ENCODE assay signal across 39 cellular contexts in the genomic region with DNA sequence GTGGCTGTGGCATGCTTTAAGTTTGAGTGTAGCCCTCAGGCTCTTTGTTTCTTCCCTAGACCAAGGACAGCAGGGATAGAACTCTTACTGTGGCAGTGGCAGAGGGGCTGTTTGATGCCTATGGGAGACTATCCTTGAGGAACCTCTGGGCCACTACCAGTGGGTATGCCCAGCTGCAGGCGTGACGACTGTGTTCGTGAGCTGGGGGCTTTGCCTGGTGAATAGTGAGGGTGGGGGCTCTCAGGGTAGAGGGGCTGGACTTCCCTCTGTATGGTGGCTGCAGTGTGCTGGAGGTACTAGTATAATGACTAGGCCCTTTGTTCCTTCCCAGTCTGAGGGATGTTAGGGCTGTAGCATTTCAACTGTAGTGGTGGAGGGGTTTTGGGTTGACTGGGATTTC.
"Had no signal": no experiment of that assay in that cellular context is flagged by ENCODE, and none has a peak within 500 bp of the region (broad histone marks: within the 10 kb centered on the region; RNA-seq: fewer than 3 reads in every experiment).

No MANE protein-coding gene starts in this region.

- H3K27me3 ChIP-seq: adrenal gland, ascending aorta, body of pancreas, brain microvascular endothelial cell, breast epithelium, cardiac muscle cell had no signal

- H3K4me1 ChIP-seq: adrenal gland, ascending aorta, body of pancreas, breast epithelium had no signal

- H3K27ac Mint-ChIP-seq: activated naive CD4-positive, alpha-beta T cell treated with anti-CD3 and anti-CD28 coated beads for 36 hours; activated naive CD4-positive, alpha-beta T cell treated with anti-CD3 and anti-CD28 coated beads, Interleukin-2, amount 10 ng/mL, durations not matched to agents 7 days and 5 days; activated naive CD4-positive, alpha-beta T cell treated with anti-CD3 and anti-CD28 coated beads, Interleukin-2, amount 50 U/mL, for 24 hours; activated naive CD4-positive, alpha-beta T cell treated with anti-CD3 and anti-CD28 coated beads, Interleukin-2, amount 50 U/mL, for 72 hours; activated naive CD8-positive, alpha-beta T cell; activated naive CD8-positive, alpha-beta T cell treated with anti-CD3 and anti-CD28 coated beads for 36 hours; activated naive CD8-positive, alpha-beta T cell treated with anti-CD3 and anti-CD28 coated beads, Interleukin-2, amount 10 ng/mL, durations not matched to agents 7 days and 5 days; activated naive CD8-positive, alpha-beta T cell treated with anti-CD3 and anti-CD28 coated beads, Interleukin-2, amount 50 U/mL, for 24 hours; activated T-cell treated with anti-CD3 and anti-CD28 coated beads, Interleukin-2, amount 50 U/mL, for 24 hours; activated T-cell treated with anti-CD3 and anti-CD28 coated beads, Interleukin-2, amount 50 U/mL, for 72 hours; activated T-helper 1 cell treated with anti-CD3 and anti-CD28 coated beads, Interleukin-12 subunit alpha, Interleukin-12 subunit beta, Interleukin-2, Interleukin-4 antibody, amounts not matched to agents 30 ng/mL and 10 ng/mL and 1 ng/mL, durations not matched to agents 14 hours and 24 hours and 36 hours; activated T-helper 17 cell treated with anti-CD3 and anti-CD28 coated beads, Interleukin-2, amount 50 U/mL, for 72 hours; activated T-helper 2 cell treated with anti-CD3 and anti-CD28 coated beads, Interferon-gamma antibody, Interleukin-2, Interleukin-4, amounts not matched to agents 10 μg/mL and 5 μg/mL and 100 μg/mL, durations not matched to agents 14 hours and 24 hours and 36 hours; brain had no signal

- H3K36me3 Mint-ChIP-seq: activated naive CD4-positive, alpha-beta T cell treated with anti-CD3 and anti-CD28 coated beads, Interleukin-2, amount 10 ng/mL, durations not matched to agents 7 days and 5 days; activated naive CD4-positive, alpha-beta T cell treated with anti-CD3 and anti-CD28 coated beads, Interleukin-2, amount 50 U/mL, for 24 hours; activated naive CD4-positive, alpha-beta T cell treated with anti-CD3 and anti-CD28 coated beads, Interleukin-2, amount 50 U/mL, for 72 hours; activated naive CD8-positive, alpha-beta T cell; activated naive CD8-positive, alpha-beta T cell treated with anti-CD3 and anti-CD28 coated beads for 36 hours; activated naive CD8-positive, alpha-beta T cell treated with anti-CD3 and anti-CD28 coated beads, Interleukin-2, amount 10 ng/mL, durations not matched to agents 7 days and 5 days; brain had no signal

- H3K27ac ChIP-seq: adrenal gland, ascending aorta, body of pancreas, brain microvascular endothelial cell, breast epithelium, cardiac muscle cell had no signal

- H3K4me1 Mint-ChIP-seq: activated naive CD4-positive, alpha-beta T cell treated with anti-CD3 and anti-CD28 coated beads, Interleukin-2, amount 10 ng/mL, durations not matched to agents 7 days and 5 days; activated naive CD4-positive, alpha-beta T cell treated with anti-CD3 and anti-CD28 coated beads, Interleukin-2, amount 50 U/mL, for 24 hours; activated naive CD8-positive, alpha-beta T cell treated with anti-CD3 and anti-CD28 coated beads for 36 hours; activated naive CD8-positive, alpha-beta T cell treated with anti-CD3 and anti-CD28 coated beads, Interleukin-2, amount 10 ng/mL, durations not matched to agents 7 days and 5 days; activated naive CD8-positive, alpha-beta T cell treated with anti-CD3 and anti-CD28 coated beads, Interleukin-2, amount 50 U/mL, for 24 hours; activated T-helper 17 cell treated with anti-CD3 and anti-CD28 coated beads, Interleukin-2, amount 50 U/mL, for 72 hours; brain; central memory CD8-positive, alpha-beta T cell had no signal

- FAIRE-seq: astrocyte, bronchial epithelial cell had no signal

- H3K36me3 ChIP-seq: adrenal gland, ascending aorta, brain microvascular endothelial cell, breast epithelium, cardiac muscle cell had no signal

- ATAC-seq: activated naive CD4-positive, alpha-beta T cell treated with anti-CD3 and anti-CD28 coated beads, Interleukin-2, amount 50 U/mL, for 72 hours; activated naive CD8-positive, alpha-beta T cell treated with anti-CD3 and anti-CD28 coated beads, Interleukin-2, amount 50 U/mL, for 24 hours; activated T-cell treated with anti-CD3 and anti-CD28 coated beads, Interleukin-2, amount 50 U/mL, for 4 hours; activated T-cell treated with anti-CD3 and anti-CD28 coated beads, Interleukin-2, amount 50 U/mL, for 72 hours; activated T-helper 17 cell treated with anti-CD3 and anti-CD28 coated beads, Interleukin-2, amount 50 U/mL, for 72 hours; body of pancreas had no signal

- H3K4me3 ChIP-seq: adrenal gland, ascending aorta, body of pancreas, breast epithelium, cardiac muscle cell had no signal

- H3K9me3 ChIP-seq: adrenal gland, ascending aorta, body of pancreas had no signal

- DNase-seq: activated effector memory CD4-positive, alpha-beta T cell treated with anti-CD3 and anti-CD28 coated beads, Interleukin-2, amount 50 U/mL, for 16 hours; activated effector memory CD4-positive, alpha-beta T cell treated with Interleukin-2 at 50 U/mL for 16 hours; activated gamma-delta T cell; activated gamma-delta T cell treated with Interleukin-2 at 50 U/mL for 16 hours; activated naive CD4-positive, alpha-beta T cell; activated naive CD4-positive, alpha-beta T cell treated with anti-CD3 and anti-CD28 coated beads for 36 hours; activated naive CD4-positive, alpha-beta T cell treated with anti-CD3 and anti-CD28 coated beads, Interleukin-2, amount 10 ng/mL, durations not matched to agents 7 days and 5 days; activated naive CD4-positive, alpha-beta T cell treated with anti-CD3 and anti-CD28 coated beads, Interleukin-2, amount 50 U/mL, for 16 hours; activated naive CD4-positive, alpha-beta T cell treated with Interleukin-2 at 50 U/mL for 16 hours; activated naive CD8-positive, alpha-beta T cell treated with anti-CD3 and anti-CD28 coated beads for 36 hours; activated naive CD8-positive, alpha-beta T cell treated with anti-CD3 and anti-CD28 coated beads, Interleukin-2, amount 10 ng/mL, durations not matched to agents 7 days and 5 days; activated naive CD8-positive, alpha-beta T cell treated with anti-CD3 and anti-CD28 coated beads, Interleukin-2, amount 50 U/mL, for 24 hours; activated T-cell treated with anti-CD3 and anti-CD28 coated beads, Interleukin-2, amount 50 U/mL, for 1 hour; activated T-cell treated with anti-CD3 and anti-CD28 coated beads, Interleukin-2, amount 50 U/mL, for 24 hours; activated T-cell treated with anti-CD3 and anti-CD28 coated beads, Interleukin-2, amount 50 U/mL, for 4 hours; activated T-cell treated with anti-CD3 and anti-CD28 coated beads, Interleukin-2, amount 50 U/mL, for 48 hours; activated T-cell treated with anti-CD3 and anti-CD28 coated beads, Interleukin-2, amount 50 U/mL, for 72 hours; adrenal gland; amniotic stem cell; amygdala; anterior cingulate cortex; aorta; body of pancreas; brain microvascular endothelial cell; caudate nucleus; central memory CD4-positive, alpha-beta T cell had no signal

- H3K4me3 Mint-ChIP-seq: activated naive CD4-positive, alpha-beta T cell treated with anti-CD3 and anti-CD28 coated beads for 36 hours; activated naive CD4-positive, alpha-beta T cell treated with anti-CD3 and anti-CD28 coated beads, Interleukin-2, amount 10 ng/mL, durations not matched to agents 7 days and 5 days; activated naive CD4-positive, alpha-beta T cell treated with anti-CD3 and anti-CD28 coated beads, Interleukin-2, amount 50 U/mL, for 24 hours; activated naive CD8-positive, alpha-beta T cell; activated naive CD8-positive, alpha-beta T cell treated with anti-CD3 and anti-CD28 coated beads for 36 hours; activated naive CD8-positive, alpha-beta T cell treated with anti-CD3 and anti-CD28 coated beads, Interleukin-2, amount 10 ng/mL, durations not matched to agents 7 days and 5 days; activated naive CD8-positive, alpha-beta T cell treated with anti-CD3 and anti-CD28 coated beads, Interleukin-2, amount 50 U/mL, for 24 hours; activated T-cell treated with anti-CD3 and anti-CD28 coated beads, Interleukin-2, amount 50 U/mL, for 24 hours; activated T-cell treated with anti-CD3 and anti-CD28 coated beads, Interleukin-2, amount 50 U/mL, for 4 hours; activated T-cell treated with anti-CD3 and anti-CD28 coated beads, Interleukin-2, amount 50 U/mL, for 72 hours; activated T-helper 1 cell treated with anti-CD3 and anti-CD28 coated beads, Interleukin-12 subunit alpha, Interleukin-12 subunit beta, Interleukin-2, Interleukin-4 antibody, amounts not matched to agents 30 ng/mL and 10 ng/mL and 1 ng/mL, durations not matched to agents 14 hours and 24 hours and 36 hours; activated T-helper 17 cell treated with anti-CD3 and anti-CD28 coated beads, Interleukin-2, amount 50 U/mL, for 72 hours; brain; central memory CD8-positive, alpha-beta T cell had no signal
